ENCODE assay signal across 8 cellular contexts in genomic region chr2:207165121-207166038, GRCh38. TPM values are rescaled to one million over a fixed set of nuclear protein-coding genes. Genes with fewer than 3 reads are reported as not detected.
DNase-seq lines count a peak whose midpoint lies in the region; ATAC-seq and TF ChIP-seq lines count a peak whose summit lies in the region.

KLF7 (minus strand) TSS chr2:207165948; CDS start chr2:207165568, 380 bp downstream.

- no peaks in the 10 kb centered on the region for H3K27me3 ChIP-seq in CD4-positive, alpha-beta memory T cell (ENCODE audit: insufficient read depth, low read length)

- ATAC-seq in HG03354 (IDR thresholded peaks at IDR 0.05; ENCODE audit: poor library complexity, severe bottlenecking, unreplicated experiment) (peak; percentile 21), sciatic nerve (peak; percentile 53), GM21529 (IDR thresholded peaks at IDR 0.05; ENCODE audit: unreplicated experiment) (no peak), GM21423 (IDR thresholded peaks at IDR 0.05; ENCODE audit: unreplicated experiment) (no peak)

- H3K27ac Mint-ChIP-seq in CD4-positive, alpha-beta memory T cell, result peak within 1 kb of the TSS; percentile 91 to 98 (median 96)
- H3K27ac Mint-ChIP-seq in brain, result peak within 1 kb of the TSS; percentile 94 to 100 (median 98)

- CTCF ChIA-PET in CD4-positive, alpha-beta memory T cell (lab: Charles Lee; ENCODE audit: partially characterized antibody), result interaction anchor here (0.6 to 4.1 kb wide), 6 partner anchors 9 to 119 kb away, joined by 3 to 42 read pairs (median 6); no protein-coding TSS in a partner anchor

- intact Hi-C loops in CD4-positive, alpha-beta memory T cell (cut with micrococcal nuclease), result loop anchor here (1.0 to 10.0 kb wide), 13 partner anchors 22 to 1099 kb away; partner anchors contain the start of genes CCNYL1, CREB1, EEF1B2 and FASTKD2
- intact Hi-C loops in sciatic nerve (cut with DNase I), result no loop called here

- POLR2A ChIA-PET in CD4-positive, alpha-beta memory T cell (lab: Charles Lee; ENCODE audit: partially characterized antibody), result interaction anchor here (0.7 to 8.3 kb wide), 34 partner anchors 10 to 546 kb away, joined by 3 to 298 read pairs (median 5); partner anchors contain the start of genes CCNYL1, CREB1, FASTKD2 and MDH1B

- peak within 1 kb of the TSS; percentile 89 to 99 (median 95) for H3K4me3 Mint-ChIP-seq in CD4-positive, alpha-beta memory T cell
- peak within 1 kb of the TSS; percentile 90 to 95 (median 92) for H3K4me3 Mint-ChIP-seq in brain

- no peaks in the 10 kb centered on the region for H3K36me3 ChIP-seq in CD4-positive, alpha-beta memory T cell (ENCODE audit: insufficient read depth, low read length)

- H3K27ac ChIP-seq in CD4-positive, alpha-beta memory T cell (ENCODE audit: low read depth, low read length), result peak within 1 kb of the TSS; percentile 97

- H3K9me3 ChIP-seq in CD4-positive, alpha-beta memory T cell (ENCODE audit: control insufficient read depth in 1 of 2, low read length in 2 of 2), result no peaks in the 10 kb centered on the region

- H3K27me3 Mint-ChIP-seq in CD4-positive, alpha-beta memory T cell, result peaks cover 3 to 10% of the 10 kb centered on the region in 2 donors
- peaks cover 35% of the 10 kb centered on the region for H3K27me3 Mint-ChIP-seq in brain

- peak; percentile 58 to 76 (median 70) for DNase-seq in CD4-positive, alpha-beta memory T cell
- DNase-seq in T-helper 22 cell (ENCODE audit: low read depth) (peak; percentile 28), sciatic nerve (ENCODE audit: low spot score) (peak; percentile 72)

- H3K36me3 Mint-ChIP-seq in CD4-positive, alpha-beta memory T cell, result peaks cover 5 to 15% of the 10 kb centered on the region in 2 donors
- peaks cover 3% of the 10 kb centered on the region for H3K36me3 Mint-ChIP-seq in brain

- peaks cover 28 to 61% (median 43%) of the 10 kb centered on the region in 4 donors for H3K4me1 Mint-ChIP-seq in CD4-positive, alpha-beta memory T cell
- H3K4me1 Mint-ChIP-seq in brain, result peaks cover 50% of the 10 kb centered on the region

- peaks cover 0 to 5% (median 0%) of the 10 kb centered on the region in 8 donors for H3K9me3 Mint-ChIP-seq in CD4-positive, alpha-beta memory T cell
- peaks cover 0 to 6% (median 0%) of the 10 kb centered on the region in 5 experiments for H3K9me3 Mint-ChIP-seq in brain

- H3K4me1 ChIP-seq in CD4-positive, alpha-beta memory T cell (ENCODE audit: insufficient read depth, low read length), result peaks cover 40% of the 10 kb centered on the region

- peak within 1 kb of the TSS; percentile 67 to 89 for H3K4me3 ChIP-seq in CD4-positive, alpha-beta memory T cell (ENCODE audit: low read length in 2 of 2)
- H3K4me3 ChIP-seq in iPS-11a (ENCODE audit: low read depth, low read length), result peak within 1 kb of the TSS; percentile 84

- no peak for TF ChIP-seq CTCF in brain (conservative IDR thresholded peaks at IDR 0.05)

RNA-seq across cellular contexts. Expression of gene KLF7, which starts in this region (rescaled TPM):
- 10 to 100 TPM; 45.5 to 47.1 TPM for total RNA-seq in CD4-positive, alpha-beta memory T cell
- polyA plus RNA-seq in CD4-positive, alpha-beta memory T cell, result 10 to 100 TPM; 14.1 to 17.4 TPM
- polyA plus RNA-seq in brain (ENCODE audit: insufficient read depth, low read depth, low replicate concordance), result 11.2 TPM
- 79.1 TPM for total RNA-seq in sciatic nerve

Comparison
In these comparisons a context has a peak if more than half of its experiments do, and no peak if none do; other contexts are left out.
1. ATAC-seq: peak in HG03354 (single experiment) and sciatic nerve (single experiment); none in GM21529 (single experiment) and GM21423 (single experiment).
2. Peak in every context shown above with its lines, with median percentiles within 50 percentile points of each other: DNase-seq.